Comparison of ENCODE assay signal across 19 cellular contexts in genomic region chr2:129710670-129711495, GRCh38.
"Had no signal": no experiment of that assay in that cellular context is flagged by ENCODE, and none has a peak within 500 bp of the region (broad histone marks: within the 10 kb centered on the region; RNA-seq: fewer than 3 reads in every experiment).

No MANE protein-coding gene starts in this region.

- H3K4me3 ChIP-seq: body of pancreas, left lung, sigmoid colon, upper lobe of right lung had no signal

- FAIRE-seq: colon, keratinocyte had no signal

- ATAC-seq: body of pancreas; foreskin keratinocyte; left lung; naive thymus-derived CD4-positive, alpha-beta T cell; stimulated activated effector memory CD8-positive, alpha-beta T cell treated with anti-CD3 and anti-CD28 coated beads, Interleukin-12 subunit alpha, Interleukin-12 subunit beta, amount 100 ng/mL, for 72 hours; upper lobe of right lung had no signal

- H3K9me3 ChIP-seq: body of pancreas, left lung, sigmoid colon, upper lobe of right lung had no signal

- H3K4me1 ChIP-seq: body of pancreas, foreskin keratinocyte, left lung, parathyroid adenoma, sigmoid colon, upper lobe of right lung had no signal

- DNase-seq: activated CD4-positive, alpha-beta memory T cell treated with anti-CD3 and anti-CD28 coated beads for 36 hours; activated naive CD4-positive, alpha-beta T cell treated with anti-CD3 and anti-CD28 coated beads for 36 hours; activated T-cell treated with anti-CD3 and anti-CD28 coated beads, Interleukin-2, amount 50 U/mL, for 24 hours; body of pancreas; caudate nucleus; endodermal cell; foreskin keratinocyte; left lung; naive thymus-derived CD4-positive, alpha-beta T cell; sigmoid colon; stimulated activated CD4-positive, alpha-beta T cell treated with anti-CD3 and anti-CD28 coated beads, Interleukin-4, amount 100 ng/mL, for 24 hours; T-helper 2 cell; upper lobe of right lung had no signal

- H3K36me3 ChIP-seq: left lung, sigmoid colon, upper lobe of right lung had no signal

- H3K9ac ChIP-seq: parathyroid adenoma had no signal

- H3K27ac ChIP-seq: body of pancreas, epithelial cell of prostate, foreskin keratinocyte, left lung, parathyroid adenoma, sigmoid colon, upper lobe of right lung, VCaP had no signal

- H3K27me3 ChIP-seq: body of pancreas, foreskin keratinocyte, left lung, sigmoid colon, upper lobe of right lung had no signal
